In genomic region chr7:29189743-29190201, GRCh38 we compare ENCODE assay signal across 8 cellular contexts. TPM values are rescaled to one million over a fixed set of nuclear protein-coding genes. Genes with fewer than 3 reads are reported as not detected.
DNase-seq lines count a peak whose midpoint lies in the region; ATAC-seq and TF ChIP-seq lines count a peak whose summit lies in the region.

No MANE protein-coding gene starts in this region.

- H3K4me1 ChIP-seq in stomach: peaks cover 12 to 30% (median 26%) of the 10 kb centered on the region in 4 donors

- ATAC-seq in HG02885 (IDR thresholded peaks at IDR 0.05; ENCODE audit: poor library complexity, unreplicated experiment) (peak; percentile 78), HG02610 (IDR thresholded peaks at IDR 0.05; ENCODE audit: unreplicated experiment) (no peak)

- TF ChIP-seq CTCF in endothelial cell (IDR thresholded peaks at IDR 0.05; ENCODE audit: unreplicated experiment): peak; percentile 80
- peak in 5 of 7 experiments; percentile 61 to 87 (median 81) for TF ChIP-seq CTCF in stomach (IDR thresholded peaks at IDR 0.05)

- peak overlapping the region in 1 of 4 donors; percentile 15 for H3K4me3 ChIP-seq in stomach

- intact Hi-C loops in stomach (cut with DNase I; ENCODE audit: low total_unique reads): loop anchor here (5.0 kb wide), 1 partner anchor 218 kb away; no protein-coding TSS in a partner anchor

- no peak for TF ChIP-seq POLR2A in stomach (IDR thresholded peaks at IDR 0.05)

- H3K4me3 Mint-ChIP-seq in endothelial cell (ENCODE audit: unreplicated experiment): no peak overlapping the region

- TF ChIP-seq EP300 in stomach (IDR thresholded peaks at IDR 0.05): no peak

- no peaks in the 10 kb centered on the region for H3K36me3 ChIP-seq in stomach

- peaks cover 6% of the 10 kb centered on the region for H3K4me1 Mint-ChIP-seq in endothelial cell (ENCODE audit: unreplicated experiment)

- H3K9me3 Mint-ChIP-seq in endothelial cell (ENCODE audit: unreplicated experiment): no peaks in the 10 kb centered on the region

- no peak overlapping the region for H3K27ac Mint-ChIP-seq in endothelial cell (ENCODE audit: unreplicated experiment)

- DNase-seq in DMS114 treated with DMSO at 0.1 percent for 48 hours (lab: John Stamatoyannopoulos, UW; ENCODE audit: unreplicated experiment): peak; percentile 39
- DNase-seq in NCI-H2227 (lab: John Stamatoyannopoulos, UW; ENCODE audit: unreplicated experiment): peak; percentile 87
- peak; percentile 59 to 60 for DNase-seq in activated CD4-positive, alpha-beta T cell treated with anti-CD3 and anti-CD28 coated beads, Interleukin-2, amount 50 U/mL, for 48 hours
- DNase-seq in endothelial cell (ENCODE audit: low spot score): peak; percentile 73
- peak; percentile 62 for DNase-seq in mucosa of gallbladder (ENCODE audit: low spot score)
- peak; percentile 76 for DNase-seq in stomach

- WGBS in stomach, 5 donors: 4 to 18% (median 8%) methylated on average over 11 to 16 of the region's 16 CpGs

- H3K27ac ChIP-seq in stomach: no peak overlapping the region

- peaks cover 0 to 31% (median 12%) of the 10 kb centered on the region in 3 donors for H3K27me3 ChIP-seq in stomach

- no peaks in the 10 kb centered on the region for H3K9me3 ChIP-seq in stomach

- H3K36me3 Mint-ChIP-seq in endothelial cell (ENCODE audit: low read depth, unreplicated experiment): no peaks in the 10 kb centered on the region

- H3K27me3 Mint-ChIP-seq in endothelial cell (ENCODE audit: unreplicated experiment): peaks cover 7% of the 10 kb centered on the region

RNA-seq across cellular contexts. Expression of gene CHN2, which starts 4.8 kb away (rescaled TPM):
- total RNA-seq in endothelial cell (ENCODE audit: unreplicated experiment) (3.4 TPM), mucosa of gallbladder (24.7 TPM), stomach (10 to 100 TPM; 12.5 to 47.8 (median 23.2) TPM)
- 1 to 10 TPM; 2.4 to 7.8 (median 5.2) TPM for polyA plus RNA-seq in stomach

RNA-seq across cellular contexts. Expression of gene CPVL, which starts 43.4 kb away (rescaled TPM):
- total RNA-seq in endothelial cell (ENCODE audit: unreplicated experiment): 21.8 TPM
- 22.6 TPM for total RNA-seq in mucosa of gallbladder
- 10 to 100 TPM in 2 of 5 donors, not detected in 3; 22.8 to 24.3 TPM for total RNA-seq in stomach
- polyA plus RNA-seq in stomach: 10 to 100 TPM in 1 of 3 donors, 1 to 10 TPM in 2; 4.1 to 17.5 (median 4.8) TPM
